Comparison of ENCODE assay signal across 11 cellular contexts in the genomic region with DNA sequence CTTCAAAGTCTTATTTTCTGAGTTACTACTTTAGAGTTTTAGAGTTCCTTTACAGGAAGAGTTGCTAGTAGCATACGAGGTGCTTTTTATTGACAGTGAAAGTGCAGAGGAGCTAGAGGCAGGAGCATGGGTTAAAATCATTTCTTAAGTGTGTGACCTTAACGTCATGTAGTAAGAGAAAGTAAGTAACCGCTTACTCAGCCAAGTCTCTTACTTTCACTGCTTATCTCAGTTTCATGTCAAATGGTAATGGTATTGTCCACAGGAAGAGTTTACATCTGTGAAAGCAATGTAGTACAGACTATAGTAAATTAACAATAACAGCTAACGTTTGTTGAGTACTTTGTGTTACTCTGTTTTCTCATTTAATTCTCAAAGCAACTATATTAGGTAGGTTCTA. TPM values are rescaled to one million over a fixed set of nuclear protein-coding genes. Genes with fewer than 3 reads are reported as not detected.
A peak's percentile ranks its signal among the peaks of the same experiment; 100 is the strongest.
DNase-seq lines count a peak whose midpoint lies in the region; ATAC-seq and TF ChIP-seq lines count a peak whose summit lies in the region.
"Had no signal": no experiment of that assay in that cellular context is flagged by ENCODE, and none has a peak within 500 bp of the region (broad histone marks: within the 10 kb centered on the region; RNA-seq: fewer than 3 reads in every experiment).

No MANE protein-coding gene starts in this region.

- no peak overlapping the region for H3K4me2 ChIP-seq in GM23248 (ENCODE audit: unreplicated experiment)

- no peaks in the 10 kb centered on the region for H4K20me1 ChIP-seq in GM23248 (ENCODE audit: insufficient read depth)

- H3K9ac ChIP-seq in GM23248, result no peak overlapping the region

- intact Hi-C loops in left ventricle myocardium inferior (cut with micrococcal nuclease), result no loop called here
- intact Hi-C loops in Right ventricle myocardium superior (cut with DNase I), result no loop called here

- no peaks in the 10 kb centered on the region for H3K27me3 ChIP-seq in left ventricle myocardium inferior (ENCODE audit: low read depth)
- no peaks in the 10 kb centered on the region for H3K27me3 ChIP-seq in GM23248 (replicated peaks; ENCODE audit: insufficient read depth)
- H3K27me3 ChIP-seq: spleen had no signal

- TF ChIP-seq CTCF in left ventricle myocardium inferior (IDR thresholded peaks at IDR 0.05; ENCODE audit: borderline replicate concordance), result no peak

- peak overlapping the region; percentile 22 for H3K27ac ChIP-seq in left ventricle myocardium inferior (replicated peaks)
- H3K27ac ChIP-seq in GM23248, result no peak overlapping the region
- H3K27ac ChIP-seq: C4-2B, spleen had no signal

- H3K4me1 ChIP-seq in left ventricle myocardium inferior (peaks cover 20% of the 10 kb centered on the region), GM23248 (ENCODE audit: insufficient read depth) (no peaks in the 10 kb centered on the region)
- H3K4me1 ChIP-seq: spleen had no signal

- DNase-seq in left ventricle myocardium inferior, result no peak
- DNase-seq in Right ventricle myocardium superior, result no peak
- no peak for DNase-seq in stimulated activated naive CD8-positive, alpha-beta T cell treated with anti-CD3 and anti-CD28 coated beads, Interleukin-15, Interleukin-2, amounts not matched to agents 100 U/mL and 50 U/mL, for 24 hours
- no peak for DNase-seq in GM23248
- DNase-seq in globus pallidus (ENCODE audit: low spot score), result no peak
- DNase-seq in 8988T, result no peak
- DNase-seq: spleen had no signal

- no peak overlapping the region for H2AFZ ChIP-seq in GM23248

- H3K4me3 ChIP-seq in left ventricle myocardium inferior (no peak overlapping the region), GM23248 (no peak overlapping the region)
- H3K4me3 ChIP-seq: spleen had no signal

- in situ Hi-C loops in GM23248 (cut with MboI), result no loop called here

- ATAC-seq in Right ventricle myocardium superior (ENCODE audit: poor library complexity), result no peak
- peak; percentile 95 for ATAC-seq in GM21576 (IDR thresholded peaks at IDR 0.05; ENCODE audit: unreplicated experiment)
- ATAC-seq in HG03432 (IDR thresholded peaks at IDR 0.05; ENCODE audit: unreplicated experiment), result peak; percentile 93
- peak; percentile 63 for ATAC-seq in stimulated activated naive CD8-positive, alpha-beta T cell treated with anti-CD3 and anti-CD28 coated beads, Interleukin-15, Interleukin-2, amounts not matched to agents 100 U/mL and 50 U/mL, for 24 hours

- H3K9me2 ChIP-seq in GM23248 (ENCODE audit: insufficient read depth), result no peaks in the 10 kb centered on the region

- no peaks in the 10 kb centered on the region for H3K9me3 ChIP-seq in left ventricle myocardium inferior (replicated peaks)
- H3K9me3 ChIP-seq in GM23248 (ENCODE audit: low read depth), result no peaks in the 10 kb centered on the region
- H3K9me3 ChIP-seq: spleen had no signal

- peaks cover 16% of the 10 kb centered on the region; the same call in 1 of the 2 replicates for H3F3A ChIP-seq in GM23248 (ENCODE audit: insufficient read depth)

- peaks cover 85% of the 10 kb centered on the region for H3K36me3 ChIP-seq in left ventricle myocardium inferior
- peaks cover 81% of the 10 kb centered on the region for H3K36me3 ChIP-seq in GM23248 (ENCODE audit: low read depth)

- 0 out of 2 replicates have a peak, but pooled peaks cover 4% of the 10 kb centered on the region for H3K79me2 ChIP-seq in GM23248 (ENCODE audit: insufficient read depth)

- WGBS in GM23248 (ENCODE audit: low coverage in 1 of 2, low lambda C conversion rate in 2 of 2, missing lambda C conversion rate in 2 of 2), 2 experiments, result 74 to 80% methylated on average over 4 of the region's 4 CpGs

RNA-seq across cellular contexts. Expression of a gene that starts 12.6 kb away (rescaled TPM):
- total RNA-seq in left ventricle myocardium inferior (27.5 TPM), Right ventricle myocardium superior (23.0 TPM)
- 14.8 and 25.2 TPM in 2 replicates for total RNA-seq in GM23248 (2014; rRNA removed; shearing (Covaris generic))
- polyA plus RNA-seq in GM23248 (2016; fragmentation: Nextera tagmentation; extraction: Ambion mirVana), result 15.2 and 16.4 TPM in 2 replicates

RNA-seq across cellular contexts. Expression of a gene that starts 12.6 kb away (rescaled TPM):
- 25.3 TPM for total RNA-seq in left ventricle myocardium inferior
- total RNA-seq in Right ventricle myocardium superior, result 30.1 TPM
- total RNA-seq in GM23248 (2014; rRNA removed; shearing (Covaris generic)), result 34.0 and 35.0 TPM in 2 replicates
- polyA plus RNA-seq in GM23248 (2016; fragmentation: Nextera tagmentation; extraction: Ambion mirVana), result 22.6 and 23.0 TPM in 2 replicates

RNA-seq across cellular contexts. Expression of a gene that starts 47.7 kb away (rescaled TPM):
- total RNA-seq in left ventricle myocardium inferior (61.3 TPM), Right ventricle myocardium superior (57.8 TPM)
- 13.2 and 19.0 TPM in 2 replicates for total RNA-seq in GM23248 (2014; rRNA removed; shearing (Covaris generic))
- 37.7 and 39.9 TPM in 2 replicates for polyA plus RNA-seq in GM23248 (2016; fragmentation: Nextera tagmentation; extraction: Ambion mirVana)

RNA-seq across cellular contexts. Expression of a gene that starts 55.5 kb away (rescaled TPM):
- total RNA-seq in left ventricle myocardium inferior, result not detected
- not detected for total RNA-seq in Right ventricle myocardium superior
- not detected in 2 replicates for total RNA-seq in GM23248 (2014; rRNA removed; shearing (Covaris generic))
- not detected in 2 replicates for polyA plus RNA-seq in GM23248 (2016; fragmentation: Nextera tagmentation; extraction: Ambion mirVana)
- total RNA-seq: myocyte, spleen had no signal
- polyA plus RNA-seq: spleen had no signal
